Comparison of ENCODE assay signal across 1 cellular context in genomic region chr20:56368351-56369134, GRCh38.
TF ChIP-seq lines count a peak whose summit lies in the region.

No MANE protein-coding gene starts in this region.

TF ChIP-seq in K562, 482 proteins besides CTCF, POLR2A, EP300 and RAD21 (continued from another document):
- TF ChIP-seq USF1 (CRISPR knock-in tag; IDR thresholded peaks at IDR 0.05) (peak; percentile 18; the same call in 1 of the 2 replicates), RAD51 (IDR thresholded peaks at IDR 0.05; ENCODE audit: borderline replicate concordance, low read depth) (peak; percentile 76), FIP1L1 (IDR thresholded peaks at IDR 0.05; ENCODE audit: low read depth, low read length, poor library complexity, severe bottlenecking) (no peak), AFF1 (IDR thresholded peaks at IDR 0.05; ENCODE audit: low read depth in 1 of 2, partially characterized antibody in 2 of 2) (no peak), ZNF121 (CRISPR knock-in tag; conservative IDR thresholded peaks at IDR 0.05) (no peak), HMG20A (CRISPR knock-in tag; conservative IDR thresholded peaks at IDR 0.05) (no peak), ARHGAP35 (IDR thresholded peaks at IDR 0.05; ENCODE audit: partially characterized antibody) (no peak), POLR2B (IDR thresholded peaks at IDR 0.05; ENCODE audit: low read depth, partially characterized antibody) (peak; percentile 13), ZNF695 (CRISPR knock-in tag; IDR thresholded peaks at IDR 0.05) (no peak), MCM3 (IDR thresholded peaks at IDR 0.05) (no peak), TOE1 (IDR thresholded peaks at IDR 0.05; ENCODE audit: borderline replicate concordance) (peak; percentile 81), TOE1 (CRISPR knock-in tag; IDR thresholded peaks at IDR 0.05; ENCODE audit: borderline replicate concordance, low read depth) (no peak), DMBX1 (CRISPR knock-in tag; IDR thresholded peaks at IDR 0.05; ENCODE audit: borderline replicate concordance) (no peak), ZBTB49 (CRISPR knock-in tag; IDR thresholded peaks at IDR 0.05; ENCODE audit: borderline replicate concordance) (no peak)
